In the genomic region with DNA sequence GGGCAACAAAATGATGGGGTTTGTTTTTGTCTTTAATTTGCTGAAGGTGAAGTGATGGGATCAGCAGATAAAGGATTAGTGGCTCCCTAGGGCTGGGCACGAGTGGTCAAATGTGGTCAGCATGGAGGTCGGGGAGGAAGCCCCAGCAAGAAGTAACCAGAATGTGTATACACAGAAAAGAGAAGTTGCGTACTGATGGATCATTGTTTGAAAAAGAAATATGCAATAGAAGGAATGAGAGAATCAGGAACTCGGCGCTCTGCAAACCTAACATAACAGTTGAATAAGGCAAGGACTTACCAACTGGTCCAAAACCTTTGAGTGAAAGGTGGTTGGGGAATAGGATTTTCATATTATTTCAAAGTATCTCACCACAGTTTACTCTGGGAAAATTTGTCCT, we compare ENCODE assay signal across 10 cellular contexts. TPM values are rescaled to one million over a fixed set of nuclear protein-coding genes. Genes with fewer than 3 reads are reported as not detected.
DNase-seq lines count a peak whose midpoint lies in the region; ATAC-seq and TF ChIP-seq lines count a peak whose summit lies in the region.
"Had no signal": no experiment of that assay in that cellular context is flagged by ENCODE, and none has a peak within 500 bp of the region (broad histone marks: within the 10 kb centered on the region; RNA-seq: fewer than 3 reads in every experiment).

No MANE protein-coding gene starts in this region.

- H3K27me3 Mint-ChIP-seq in activated T-cell treated with anti-CD3 and anti-CD28 coated beads, Interleukin-2, amount 50 U/mL, for 72 hours (ENCODE audit: low read depth) = peaks cover 35% of the 10 kb centered on the region
- H3K27me3 Mint-ChIP-seq in T-helper 17 cell = no peaks in the 10 kb centered on the region
- H3K27me3 Mint-ChIP-seq in glutamatergic neuron (ENCODE audit: unreplicated experiment) = peaks cover 15% of the 10 kb centered on the region

- TF ChIP-seq CTCF in glutamatergic neuron (IDR thresholded peaks at IDR 0.05; ENCODE audit: partially characterized antibody, unreplicated experiment) (no peak), thoracic aorta (IDR thresholded peaks at IDR 0.05) (no peak)

- peak overlapping the region; percentile 82 for H3K4me3 ChIP-seq in thoracic aorta

- no peaks in the 10 kb centered on the region for H3K36me3 ChIP-seq in thoracic aorta

- H3K27ac ChIP-seq in thoracic aorta = no peak overlapping the region

- peak overlapping the region; percentile 53 to 83 for H3K4me3 Mint-ChIP-seq in activated T-cell treated with anti-CD3 and anti-CD28 coated beads, Interleukin-2, amount 50 U/mL, for 72 hours
- H3K4me3 Mint-ChIP-seq in T-helper 17 cell = peak overlapping the region; percentile 67
- peak overlapping the region; percentile 93 for H3K4me3 Mint-ChIP-seq in glutamatergic neuron (ENCODE audit: unreplicated experiment)

- peaks cover 7 to 15% of the 10 kb centered on the region in 2 donors for H3K4me1 ChIP-seq in thoracic aorta (ENCODE audit: control insufficient read depth in 1 of 2, low read depth in 2 of 2)

- H3K9me3 Mint-ChIP-seq in activated T-cell treated with anti-CD3 and anti-CD28 coated beads, Interleukin-2, amount 50 U/mL, for 72 hours = no peaks in the 10 kb centered on the region
- peaks cover 5% of the 10 kb centered on the region for H3K9me3 Mint-ChIP-seq in glutamatergic neuron (ENCODE audit: unreplicated experiment)

- no peak overlapping the region for H3K27ac Mint-ChIP-seq in activated T-cell treated with anti-CD3 and anti-CD28 coated beads, Interleukin-2, amount 50 U/mL, for 72 hours
- H3K27ac Mint-ChIP-seq in T-helper 17 cell = no peak overlapping the region
- H3K27ac Mint-ChIP-seq in glutamatergic neuron (ENCODE audit: unreplicated experiment) = peak overlapping the region; percentile 14

- H3K36me3 Mint-ChIP-seq in activated T-cell treated with anti-CD3 and anti-CD28 coated beads, Interleukin-2, amount 50 U/mL, for 72 hours (ENCODE audit: insufficient read depth in 2 of 2) = no peaks in the 10 kb centered on the region
- no peaks in the 10 kb centered on the region for H3K36me3 Mint-ChIP-seq in T-helper 17 cell (ENCODE audit: low read depth)
- H3K36me3 Mint-ChIP-seq in glutamatergic neuron (ENCODE audit: unreplicated experiment) = no peaks in the 10 kb centered on the region

- no peaks in the 10 kb centered on the region for H3K27me3 ChIP-seq in thoracic aorta (replicated peaks; ENCODE audit: insufficient read depth)

- H3K4me1 Mint-ChIP-seq in activated T-cell treated with anti-CD3 and anti-CD28 coated beads, Interleukin-2, amount 50 U/mL, for 72 hours (ENCODE audit: low read depth) = peaks cover 15% of the 10 kb centered on the region
- H3K4me1 Mint-ChIP-seq in T-helper 17 cell (peaks cover 40% of the 10 kb centered on the region), glutamatergic neuron (ENCODE audit: low read depth, unreplicated experiment) (peaks cover 3% of the 10 kb centered on the region)

- H3K9me3 ChIP-seq in T-helper 17 cell (ENCODE audit: control insufficient read depth, low read length, poor library complexity, severe bottlenecking) (no peaks in the 10 kb centered on the region), thoracic aorta (no peaks in the 10 kb centered on the region)

- DNase-seq in activated T-cell treated with anti-CD3 and anti-CD28 coated beads, Interleukin-2, amount 50 U/mL, for 72 hours = no peak
- DNase-seq in activated T-cell treated with anti-CD3 and anti-CD28 coated beads, Interleukin-2, amount 50 U/mL, for 1 hour = no peak
- DNase-seq in T-helper 17 cell (no peak), glutamatergic neuron (no peak), thoracic aorta (ENCODE audit: low spot score) (no peak), GM19238 (ENCODE audit: insufficient read length, low spot score) (no peak), DMS79 treated with DMSO at 0.1 percent for 48 hours (lab: John Stamatoyannopoulos, UW) (no peak), SK-N-DZ (ENCODE audit: low spot score) (no peak)
- DNase-seq: activated CD4-positive, CD25-positive, alpha-beta regulatory T cell treated with anti-CD3 and anti-CD28 coated beads, Interleukin-2, amount 50 U/mL, for 72 hours; Karpas-422 had no signal

- no peak for ATAC-seq in activated T-cell treated with anti-CD3 and anti-CD28 coated beads, Interleukin-2, amount 50 U/mL, for 72 hours (replicated peaks in 1 of 2)
- ATAC-seq in T-helper 17 cell (no peak), thoracic aorta (ENCODE audit: insufficient number of reproducible peaks, low FRiP score, low read depth) (no peak)

RNA-seq across cellular contexts. Expression of a gene that starts 1.5 kb away (rescaled TPM):
- 1 to 10 TPM; 5.1 to 7.3 TPM for total RNA-seq in activated T-cell treated with anti-CD3 and anti-CD28 coated beads, Interleukin-2, amount 50 U/mL, for 72 hours
- total RNA-seq in T-helper 17 cell (1 to 10 TPM; 8.0 to 9.5 TPM), glutamatergic neuron (ENCODE audit: unreplicated experiment) (75.0 TPM), thoracic aorta (10 to 100 TPM in 1 of 2 donors, 1 to 10 TPM in 1; 9.1 to 13.1 TPM)
- 23.9 and 28.0 TPM in 2 replicates for polyA plus RNA-seq in SK-N-DZ (2014; cell fraction: cytosol; rRNA removed)
- polyA plus RNA-seq in SK-N-DZ (2014; cell fraction: nucleus; rRNA removed) = 16.2 and 25.5 TPM in 2 replicates

RNA-seq across cellular contexts. Expression of a gene that starts 15.5 kb away (rescaled TPM):
- 10 to 100 TPM; 22.8 to 23.1 TPM for total RNA-seq in activated T-cell treated with anti-CD3 and anti-CD28 coated beads, Interleukin-2, amount 50 U/mL, for 72 hours
- total RNA-seq in T-helper 17 cell = 10 to 100 TPM; 17.6 to 21.8 TPM
- total RNA-seq in glutamatergic neuron (ENCODE audit: unreplicated experiment) = 0.78 TPM
- total RNA-seq in thoracic aorta = 10 to 100 TPM; 16.8 to 21.8 TPM
- 5.2 and 7.9 TPM in 2 replicates for polyA plus RNA-seq in SK-N-DZ (2014; cell fraction: cytosol; rRNA removed)
- polyA plus RNA-seq in SK-N-DZ (2014; cell fraction: nucleus; rRNA removed) = 2.2 and 7.2 TPM in 2 replicates
